Comparison of ENCODE assay signal across 8 cellular contexts in genomic region chr5:134101686-134102439, GRCh38. TPM values are rescaled to one million over a fixed set of nuclear protein-coding genes. Genes with fewer than 3 reads are reported as not detected.
DNase-seq lines count a peak whose midpoint lies in the region; ATAC-seq, FAIRE-seq and TF ChIP-seq lines count a peak whose summit lies in the region.

No MANE protein-coding gene starts in this region.

- H3K9me2 ChIP-seq in PC-9 (ENCODE audit: insufficient read depth), result no peaks in the 10 kb centered on the region

- TF ChIP-seq EP300 in A549 (IDR thresholded peaks at IDR 0.05), result no peak

- TF ChIP-seq POLR2A in A549 (IDR thresholded peaks at IDR 0.05; ENCODE audit: low read length) (no peak), vagina (IDR thresholded peaks at IDR 0.05) (no peak)

- peak; percentile 51 to 56; a peak in 4 of 5 replicates for TF ChIP-seq RAD21 in A549 (conservative IDR thresholded peaks at IDR 0.05 in 1 of 2, IDR thresholded peaks at IDR 0.05 in 1 of 2)

- peak; percentile 53 to 80 for DNase-seq in A549 (ENCODE audit: low read depth in 1 of 2, low spot score in 1 of 2)
- DNase-seq in PC-9, result peak in 1 of 2 experiments; percentile 54
- DNase-seq in activated T-helper 1 cell treated with anti-CD3 and anti-CD28 coated beads, Interleukin-2, amount 50 U/mL, for 16 hours (ENCODE audit: low read depth in 1 of 2, low spot score in 1 of 2), result peak; percentile 61 to 69
- DNase-seq in foreskin keratinocyte, result no peak
- peak; percentile 37 to 92 (median 67) for DNase-seq in pancreas
- DNase-seq in vagina (ENCODE audit: extremely low spot score in 2 of 2), result no peak

- no peak for FAIRE-seq in A549 (lab: Jason Lieb, UNC)
- no peak for FAIRE-seq in pancreas (lab: Jason Lieb, UNC)

- peak; percentile 81 to 92 for ATAC-seq in A549
- peak; percentile 25 for ATAC-seq in GM18502 (IDR thresholded peaks at IDR 0.05; ENCODE audit: poor library complexity, unreplicated experiment)
- ATAC-seq in foreskin keratinocyte, result peak; percentile 59
- peak; percentile 76 to 93 (median 88) for ATAC-seq in pancreas
- no peak for ATAC-seq in GM19467 (IDR thresholded peaks at IDR 0.05; ENCODE audit: unreplicated experiment)

- H3K79me2 ChIP-seq in PC-9 (ENCODE audit: low read depth), result no peaks in the 10 kb centered on the region

- H3K27ac ChIP-seq in A549 (no peak overlapping the region), PC-9 (no peak overlapping the region), foreskin keratinocyte (no peak overlapping the region), pancreas (no peak overlapping the region), vagina (no peak overlapping the region)

- CTCF ChIA-PET in A549 (lab: Yijun Ruan, JAX) (interaction anchor here (0.6 to 4.4 kb wide), 25 partner anchors 8 to 188 kb away, joined by 3 to 47 read pairs (median 5); no protein-coding TSS in a partner anchor), PC-9 (lab: Charles Lee) (interaction anchor here (0.6 to 2.3 kb wide), 2 partner anchors 39 to 1113 kb away, joined by 3 to 8 read pairs; no protein-coding TSS in a partner anchor)

- TF ChIP-seq CTCF in A549 (IDR thresholded peaks at IDR 0.05) (peak; percentile 73), PC-9 (conservative IDR thresholded peaks at IDR 0.05) (peak; percentile 82), foreskin keratinocyte (conservative IDR thresholded peaks at IDR 0.05) (peak; percentile 78), pancreas (IDR thresholded peaks at IDR 0.05) (peak; percentile 82 to 89 (median 84)), vagina (IDR thresholded peaks at IDR 0.05) (peak; percentile 57 to 83 (median 77))

- WGBS in A549 (ENCODE audit: missing lambda C conversion rate), result 54% methylated on average over 17 of the region's 20 CpGs
- WGBS in pancreas, 2 donors, result 32% methylated on average over 19 to 20 of the region's 20 CpGs

- H3K4me2 ChIP-seq in A549, result no peak overlapping the region
- no peak overlapping the region for H3K4me2 ChIP-seq in PC-9

- POLR2A ChIA-PET in A549 (lab: Yijun Ruan, JAX) (no interaction called here), PC-9 (lab: Charles Lee; ENCODE audit: unreplicated experiment) (interaction anchor here (0.9 kb wide), 1 partner anchor 12 kb away, joined by 8 read pairs; no protein-coding TSS in a partner anchor)

- BruUV-seq in PC-9 (replicated peaks; lab: Mats Ljungman, UMichigan), result no TSS peak

- H3K4me3 ChIP-seq in A549 (no peak overlapping the region), PC-9 (no peak overlapping the region), pancreas (no peak overlapping the region), vagina (no peak overlapping the region)

- H3K27me3 ChIP-seq in PC-9 (ENCODE audit: insufficient read depth, low read depth) (no peaks in the 10 kb centered on the region), foreskin keratinocyte (peaks cover 10% of the 10 kb centered on the region), pancreas (no peaks in the 10 kb centered on the region), vagina (no peaks in the 10 kb centered on the region)

- H3K4me1 ChIP-seq in A549 (peaks cover 18% of the 10 kb centered on the region), PC-9 (replicated peaks; ENCODE audit: insufficient read depth) (peaks cover 18% of the 10 kb centered on the region), foreskin keratinocyte (no peaks in the 10 kb centered on the region), pancreas (no peaks in the 10 kb centered on the region), vagina (no peaks in the 10 kb centered on the region)

- H4K20me1 ChIP-seq in PC-9 (ENCODE audit: insufficient read depth), result no peaks in the 10 kb centered on the region

- peaks cover 8% of the 10 kb centered on the region; the same call in 1 of the 2 replicates for H3F3A ChIP-seq in PC-9 (ENCODE audit: insufficient read depth, low read depth)

- no peaks in the 10 kb centered on the region for H3K36me3 ChIP-seq in PC-9 (ENCODE audit: low read depth)
- no peaks in the 10 kb centered on the region for H3K36me3 ChIP-seq in pancreas
- H3K36me3 ChIP-seq in vagina, result no peaks in the 10 kb centered on the region

- H2AFZ ChIP-seq in PC-9, result no peak overlapping the region

- H3K9me3 ChIP-seq in A549, result no peaks in the 10 kb centered on the region
- H3K9me3 ChIP-seq in PC-9 (ENCODE audit: insufficient read depth, low read depth), result no peaks in the 10 kb centered on the region
- no peaks in the 10 kb centered on the region for H3K9me3 ChIP-seq in pancreas
- H3K9me3 ChIP-seq in vagina, result no peaks in the 10 kb centered on the region

- intact Hi-C loops in PC-9 (cut with micrococcal nuclease; ENCODE audit: unreplicated experiment), result loop anchor here (2.0 kb wide), 1 partner anchor 39 kb away; no protein-coding TSS in a partner anchor
- intact Hi-C loops in pancreas (cut with DNase I), result loop anchor here in 1 of 3 donors (5.0 kb wide), 1 partner anchor 40 kb away; no protein-coding TSS in a partner anchor
- intact Hi-C loops in vagina (cut with DNase I), result no loop called here

TF ChIP-seq in A549, 52 proteins besides CTCF, POLR2A, EP300 and RAD21:
- TF ChIP-seq SMC3 (IDR thresholded peaks at IDR 0.05), result peak; percentile 64
- no peak for TF ChIP-seq HES2 (IDR thresholded peaks at IDR 0.05)
- TF ChIP-seq MAZ (IDR thresholded peaks at IDR 0.05; ENCODE audit: borderline replicate concordance, low read depth, low read length), result 0 out of 2 replicates have a peak, but pooled peaks have one; percentile 22
TF ChIP-seq in A549: peak in this region for 2.

RNA-seq across cellular contexts. Expression of gene TCF7, which starts 12.6 kb away (rescaled TPM):
- polyA plus RNA-seq in A549 (2011; rRNA removed), result 2.8 and 3.7 TPM in 2 replicates
- polyA plus RNA-seq in A549 (2012; cell fraction: cytosol; rRNA removed), result 4.1 and 4.4 TPM in 2 replicates
- polyA plus RNA-seq in A549 (2012; cell fraction: nucleus; rRNA removed), result 5.1 and 5.8 TPM in 2 replicates
- polyA plus RNA-seq in A549 (2017; fragmentation: RNase III; extraction: RNeasy Plus Mini Kit Qiagen cat#74134 plus additional on column Dnase treatment), result 8.0 to 10.2 TPM (median 10.1 TPM) in 3 replicates
- 6.3 and 7.2 TPM in 2 replicates for polyA minus RNA-seq in A549 (2011; rRNA and poly(A)+ RNA removed)
- total RNA-seq in PC-9 (2021), result 8.9 and 13.0 TPM in 2 replicates
- total RNA-seq in foreskin keratinocyte, result 0.63 and 0.88 TPM in 2 replicates
- polyA plus RNA-seq in foreskin keratinocyte, result 0.41 and 0.55 TPM in 2 replicates
- total RNA-seq in pancreas, result 10 to 100 TPM in 1 of 6 donors, 1 to 10 TPM in 5; 5.6 to 13.1 (median 7.7) TPM
- polyA plus RNA-seq in pancreas, result 1 to 10 TPM; 1.9 to 4.6 TPM
- total RNA-seq in vagina, result 1.7 TPM

Comparison
In these comparisons a context has a peak if more than half of its experiments do, and no peak if none do; other contexts are left out.
1. DNase-seq: peak in A549 (2 of 2), activated T-helper 1 cell treated with anti-CD3 and anti-CD28 coated beads, Interleukin-2, amount 50 U/mL, for 16 hours (2 of 2) and pancreas (6 of 6); none in foreskin keratinocyte (0 of 2) and vagina (0 of 2).
2. Peak in every context shown above with its lines, with median percentiles within 50 percentile points of each other: CTCF ChIP-seq.